In genomic region chr17:16407911-16408588, GRCh38 we compare ENCODE assay signal across 8 cellular contexts. TPM values are rescaled to one million over a fixed set of nuclear protein-coding genes. Genes with fewer than 3 reads are reported as not detected.
DNase-seq lines count a peak whose midpoint lies in the region; ATAC-seq and TF ChIP-seq lines count a peak whose summit lies in the region.

No MANE protein-coding gene starts in this region.

- H3K4me1 ChIP-seq in osteoblast (ENCODE audit: insufficient read depth, low read length): peaks cover 10% of the 10 kb centered on the region

- no peaks in the 10 kb centered on the region for H3K79me2 ChIP-seq in osteoblast (ENCODE audit: insufficient read depth, low read length)

- no peaks in the 10 kb centered on the region for H3K27me3 ChIP-seq in GM06990 (replicated peaks; ENCODE audit: control insufficient read depth, insufficient read depth, low read length)
- no peaks in the 10 kb centered on the region for H3K27me3 ChIP-seq in osteoblast (ENCODE audit: insufficient read depth, low read length)
- no peaks in the 10 kb centered on the region for H3K27me3 ChIP-seq in MG63

- H3K36me3 ChIP-seq in GM06990 (ENCODE audit: control insufficient read depth, insufficient read depth, low read length): no peaks in the 10 kb centered on the region
- no peaks in the 10 kb centered on the region for H3K36me3 ChIP-seq in osteoblast (ENCODE audit: insufficient read depth, low read length)
- H3K36me3 ChIP-seq in MG63: no peaks in the 10 kb centered on the region

- no peaks in the 10 kb centered on the region for H3K9me3 ChIP-seq in osteoblast (ENCODE audit: low read depth, low read length)
- H3K9me3 ChIP-seq in MG63: no peaks in the 10 kb centered on the region

- TF ChIP-seq CTCF in GM06990 (IDR thresholded peaks at IDR 0.05; ENCODE audit: insufficient read depth, low read length, poor library complexity, severe bottlenecking): no peak
- no peak for TF ChIP-seq CTCF in osteoblast (IDR thresholded peaks at IDR 0.05; ENCODE audit: extremely low read depth, low read depth, low read length)

- peak overlapping the region; percentile 39 for H3K4me2 ChIP-seq in osteoblast (ENCODE audit: insufficient read depth, low read length)

- no peak overlapping the region for H3K27ac ChIP-seq in osteoblast (ENCODE audit: low read depth, low read length)

- peak overlapping the region; percentile 22 for H2AFZ ChIP-seq in osteoblast (ENCODE audit: low read length)

- peak overlapping the region; percentile 77 for H3K4me3 ChIP-seq in GM06990 (replicated peaks; ENCODE audit: low read depth, low read length)
- H3K4me3 ChIP-seq in osteoblast (ENCODE audit: insufficient read depth, low read length): no peak overlapping the region
- H3K4me3 ChIP-seq in MG63: no peak overlapping the region

- ATAC-seq in GM21360 (IDR thresholded peaks at IDR 0.05; ENCODE audit: unreplicated experiment) (peak; percentile 85), HG03571 (IDR thresholded peaks at IDR 0.05; ENCODE audit: unreplicated experiment) (peak; percentile 84)

- no peaks in the 10 kb centered on the region for H4K20me1 ChIP-seq in osteoblast (ENCODE audit: insufficient read depth, low read length)

- DNase-seq in GM06990 (ENCODE audit: extremely low read depth, insufficient read length) (peak; percentile 82), SKM-1 treated with dmso at 0.1 percent for 144 hours (lab: John Stamatoyannopoulos, UW; ENCODE audit: unreplicated experiment) (peak; percentile 14), foreskin melanocyte (peak; percentile 52), osteoblast (ENCODE audit: insufficient read length, low spot score, missing footprints) (peak; percentile 59), MG63 (no peak)
- DNase-seq in activated CD4-positive, CD25-positive, alpha-beta regulatory T cell (lab: John Stamatoyannopoulos, UW): no peak

RNA-seq across cellular contexts. Expression of gene TRPV2, which starts 7.3 kb away (rescaled TPM):
- 62.5 and 71.3 TPM in 2 replicates for total RNA-seq in osteoblast
- total RNA-seq in MG63 (2014; rRNA removed; shearing (Covaris generic); ENCODE audit: low replicate concordance): 0.05 and 0.30 TPM in 2 replicates

RNA-seq across cellular contexts. Expression of gene UBB, which starts 27.2 kb away (rescaled TPM):
- 1,190 and 1,199 TPM in 2 replicates for total RNA-seq in osteoblast
- total RNA-seq in MG63 (2014; rRNA removed; shearing (Covaris generic); ENCODE audit: low replicate concordance): 957 and 1,097 TPM in 2 replicates

RNA-seq across cellular contexts. Expression of gene CENPV, which starts 54.8 kb away (rescaled TPM):
- total RNA-seq in osteoblast: 5.1 and 6.8 TPM in 2 replicates
- total RNA-seq in MG63 (2014; rRNA removed; shearing (Covaris generic); ENCODE audit: low replicate concordance): 52.5 and 70.5 TPM in 2 replicates

Comparison
In these comparisons a context has a peak if more than half of its experiments do, and no peak if none do; other contexts are left out.
1. DNase-seq: peak in GM06990 (single experiment), SKM-1 treated with dmso at 0.1 percent for 144 hours (single experiment), foreskin melanocyte (single experiment) and osteoblast (single experiment); none in activated CD4-positive, CD25-positive, alpha-beta regulatory T cell (0 of 4) and MG63 (single experiment).
2. RNA of gene TRPV2, which starts 7.3 kb away (total RNA-seq): 62.5 to 71.3 TPM in osteoblast; 0.05 to 0.30 TPM in MG63; every median in the first group is over 10 times any median in the second.